Comparison of ENCODE assay signal across 2 cellular contexts in the genomic region with DNA sequence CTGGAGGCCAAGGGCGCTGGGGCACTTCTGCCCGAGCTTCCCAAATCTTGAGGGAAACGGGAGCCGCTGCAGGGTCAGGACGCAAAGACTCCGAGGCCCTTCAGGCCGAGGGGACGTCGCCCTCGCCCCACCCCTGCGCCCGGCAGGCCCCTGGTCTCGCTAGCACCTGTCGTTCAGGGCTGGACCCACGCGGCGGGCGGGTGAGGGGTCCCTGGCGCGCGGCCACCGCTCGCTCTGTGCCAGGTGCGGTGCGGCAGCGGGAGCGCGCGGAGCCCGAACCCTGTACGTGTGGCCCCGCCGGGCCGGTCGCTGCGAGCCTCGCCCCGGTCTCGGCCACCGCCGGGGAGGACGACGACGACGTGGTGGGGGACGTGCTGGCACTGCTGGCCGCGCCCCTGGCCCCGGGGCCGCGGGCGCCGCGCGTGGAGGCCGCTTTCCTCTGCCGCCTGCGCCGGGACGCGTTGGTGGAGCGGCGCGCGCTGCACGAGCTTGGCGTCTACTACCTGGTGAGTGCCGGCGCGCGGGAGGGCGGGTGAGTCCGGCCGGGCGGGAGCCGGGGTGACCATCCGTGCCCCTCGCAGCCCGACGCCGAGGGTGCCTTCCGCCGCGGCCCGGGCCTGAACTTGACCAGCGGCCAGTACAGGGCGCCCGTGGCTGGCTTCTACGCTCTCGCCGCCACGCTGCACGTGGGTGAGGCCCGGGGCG.
TF ChIP-seq lines count a peak whose summit lies in the region.

No MANE protein-coding gene starts in this region.

TF ChIP-seq in SK-N-SH, 30 proteins besides CTCF, POLR2A, EP300 and RAD21 (continued from another document):
- TF ChIP-seq, protein P1, sequence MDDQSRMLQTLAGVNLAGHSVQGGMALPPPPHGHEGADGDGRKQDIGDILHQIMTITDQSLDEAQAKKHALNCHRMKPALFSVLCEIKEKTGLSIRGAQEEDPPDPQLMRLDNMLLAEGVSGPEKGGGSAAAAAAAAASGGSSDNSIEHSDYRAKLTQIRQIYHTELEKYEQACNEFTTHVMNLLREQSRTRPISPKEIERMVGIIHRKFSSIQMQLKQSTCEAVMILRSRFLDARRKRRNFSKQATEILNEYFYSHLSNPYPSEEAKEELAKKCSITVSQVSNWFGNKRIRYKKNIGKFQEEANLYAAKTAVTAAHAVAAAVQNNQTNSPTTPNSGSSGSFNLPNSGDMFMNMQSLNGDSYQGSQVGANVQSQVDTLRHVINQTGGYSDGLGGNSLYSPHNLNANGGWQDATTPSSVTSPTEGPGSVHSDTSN (IDR thresholded peaks at IDR 0.05): no peak
- TF ChIP-seq, protein P2, sequence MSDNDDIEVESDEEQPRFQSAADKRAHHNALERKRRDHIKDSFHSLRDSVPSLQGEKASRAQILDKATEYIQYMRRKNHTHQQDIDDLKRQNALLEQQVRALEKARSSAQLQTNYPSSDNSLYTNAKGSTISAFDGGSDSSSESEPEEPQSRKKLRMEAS (IDR thresholded peaks at IDR 0.05; ENCODE audit: low read depth): no peak
- TF ChIP-seq TAF1 (IDR thresholded peaks at IDR 0.05; ENCODE audit: borderline replicate concordance, low read depth, low read length): no peak
- TF ChIP-seq MXI1 (IDR thresholded peaks at IDR 0.05; ENCODE audit: low read depth, low read length): no peak
- TF ChIP-seq POLR2AphosphoS5 (IDR thresholded peaks at IDR 0.05; ENCODE audit: low read depth, low read length): no peak
- TF ChIP-seq, protein P3, sequence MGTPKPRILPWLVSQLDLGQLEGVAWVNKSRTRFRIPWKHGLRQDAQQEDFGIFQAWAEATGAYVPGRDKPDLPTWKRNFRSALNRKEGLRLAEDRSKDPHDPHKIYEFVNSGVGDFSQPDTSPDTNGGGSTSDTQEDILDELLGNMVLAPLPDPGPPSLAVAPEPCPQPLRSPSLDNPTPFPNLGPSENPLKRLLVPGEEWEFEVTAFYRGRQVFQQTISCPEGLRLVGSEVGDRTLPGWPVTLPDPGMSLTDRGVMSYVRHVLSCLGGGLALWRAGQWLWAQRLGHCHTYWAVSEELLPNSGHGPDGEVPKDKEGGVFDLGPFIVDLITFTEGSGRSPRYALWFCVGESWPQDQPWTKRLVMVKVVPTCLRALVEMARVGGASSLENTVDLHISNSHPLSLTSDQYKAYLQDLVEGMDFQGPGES (IDR thresholded peaks at IDR 0.05; ENCODE audit: low read depth, low read length): no peak
- no peak for TF ChIP-seq RFX5 (IDR thresholded peaks at IDR 0.05; ENCODE audit: low read length)
- TF ChIP-seq, protein P4, sequence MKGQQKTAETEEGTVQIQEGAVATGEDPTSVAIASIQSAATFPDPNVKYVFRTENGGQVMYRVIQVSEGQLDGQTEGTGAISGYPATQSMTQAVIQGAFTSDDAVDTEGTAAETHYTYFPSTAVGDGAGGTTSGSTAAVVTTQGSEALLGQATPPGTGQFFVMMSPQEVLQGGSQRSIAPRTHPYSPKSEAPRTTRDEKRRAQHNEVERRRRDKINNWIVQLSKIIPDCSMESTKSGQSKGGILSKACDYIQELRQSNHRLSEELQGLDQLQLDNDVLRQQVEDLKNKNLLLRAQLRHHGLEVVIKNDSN (IDR thresholded peaks at IDR 0.05; ENCODE audit: borderline replicate concordance, low read depth): no peak
- TF ChIP-seq TEAD4 (IDR thresholded peaks at IDR 0.05; ENCODE audit: borderline replicate concordance, insufficient read depth): no peak
- TF ChIP-seq FOXM1 (IDR thresholded peaks at IDR 0.05; ENCODE audit: low read depth): no peak

TF ChIP-seq in SK-N-SH treated with all-trans-retinoic acid at 6 μM for 48 hours, 23 proteins besides CTCF, POLR2A, EP300 and RAD21 (continued from another document):
- TF ChIP-seq, protein P5, sequence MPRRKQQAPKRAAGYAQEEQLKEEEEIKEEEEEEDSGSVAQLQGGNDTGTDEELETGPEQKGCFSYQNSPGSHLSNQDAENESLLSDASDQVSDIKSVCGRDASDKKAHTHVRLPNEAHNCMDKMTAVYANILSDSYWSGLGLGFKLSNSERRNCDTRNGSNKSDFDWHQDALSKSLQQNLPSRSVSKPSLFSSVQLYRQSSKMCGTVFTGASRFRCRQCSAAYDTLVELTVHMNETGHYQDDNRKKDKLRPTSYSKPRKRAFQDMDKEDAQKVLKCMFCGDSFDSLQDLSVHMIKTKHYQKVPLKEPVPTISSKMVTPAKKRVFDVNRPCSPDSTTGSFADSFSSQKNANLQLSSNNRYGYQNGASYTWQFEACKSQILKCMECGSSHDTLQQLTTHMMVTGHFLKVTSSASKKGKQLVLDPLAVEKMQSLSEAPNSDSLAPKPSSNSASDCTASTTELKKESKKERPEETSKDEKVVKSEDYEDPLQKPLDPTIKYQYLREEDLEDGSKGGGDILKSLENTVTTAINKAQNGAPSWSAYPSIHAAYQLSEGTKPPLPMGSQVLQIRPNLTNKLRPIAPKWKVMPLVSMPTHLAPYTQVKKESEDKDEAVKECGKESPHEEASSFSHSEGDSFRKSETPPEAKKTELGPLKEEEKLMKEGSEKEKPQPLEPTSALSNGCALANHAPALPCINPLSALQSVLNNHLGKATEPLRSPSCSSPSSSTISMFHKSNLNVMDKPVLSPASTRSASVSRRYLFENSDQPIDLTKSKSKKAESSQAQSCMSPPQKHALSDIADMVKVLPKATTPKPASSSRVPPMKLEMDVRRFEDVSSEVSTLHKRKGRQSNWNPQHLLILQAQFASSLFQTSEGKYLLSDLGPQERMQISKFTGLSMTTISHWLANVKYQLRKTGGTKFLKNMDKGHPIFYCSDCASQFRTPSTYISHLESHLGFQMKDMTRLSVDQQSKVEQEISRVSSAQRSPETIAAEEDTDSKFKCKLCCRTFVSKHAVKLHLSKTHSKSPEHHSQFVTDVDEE (CRISPR knock-in tag; IDR thresholded peaks at IDR 0.05): no peak
- TF ChIP-seq PPARA (CRISPR knock-in tag; IDR thresholded peaks at IDR 0.05; ENCODE audit: borderline replicate concordance): no peak
- TF ChIP-seq, protein P6, sequence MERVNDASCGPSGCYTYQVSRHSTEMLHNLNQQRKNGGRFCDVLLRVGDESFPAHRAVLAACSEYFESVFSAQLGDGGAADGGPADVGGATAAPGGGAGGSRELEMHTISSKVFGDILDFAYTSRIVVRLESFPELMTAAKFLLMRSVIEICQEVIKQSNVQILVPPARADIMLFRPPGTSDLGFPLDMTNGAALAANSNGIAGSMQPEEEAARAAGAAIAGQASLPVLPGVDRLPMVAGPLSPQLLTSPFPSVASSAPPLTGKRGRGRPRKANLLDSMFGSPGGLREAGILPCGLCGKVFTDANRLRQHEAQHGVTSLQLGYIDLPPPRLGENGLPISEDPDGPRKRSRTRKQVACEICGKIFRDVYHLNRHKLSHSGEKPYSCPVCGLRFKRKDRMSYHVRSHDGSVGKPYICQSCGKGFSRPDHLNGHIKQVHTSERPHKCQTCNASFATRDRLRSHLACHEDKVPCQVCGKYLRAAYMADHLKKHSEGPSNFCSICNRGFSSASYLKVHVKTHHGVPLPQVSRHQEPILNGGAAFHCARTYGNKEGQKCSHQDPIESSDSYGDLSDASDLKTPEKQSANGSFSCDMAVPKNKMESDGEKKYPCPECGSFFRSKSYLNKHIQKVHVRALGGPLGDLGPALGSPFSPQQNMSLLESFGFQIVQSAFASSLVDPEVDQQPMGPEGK (CRISPR knock-in tag; IDR thresholded peaks at IDR 0.05; ENCODE audit: borderline replicate concordance): no peak
- TF ChIP-seq CSDC2 (CRISPR knock-in tag; IDR thresholded peaks at IDR 0.05): no peak
- no peak for TF ChIP-seq TOX (CRISPR knock-in tag; IDR thresholded peaks at IDR 0.05; ENCODE audit: borderline replicate concordance)
- no peak for TF ChIP-seq ESRRG (CRISPR knock-in tag; IDR thresholded peaks at IDR 0.05)
- TF ChIP-seq ARNTL (CRISPR knock-in tag; IDR thresholded peaks at IDR 0.05; ENCODE audit: borderline replicate concordance, low read depth): no peak
- no peak for TF ChIP-seq ISL1 (CRISPR knock-in tag; IDR thresholded peaks at IDR 0.05)
- no peak for TF ChIP-seq OSR1 (CRISPR knock-in tag; IDR thresholded peaks at IDR 0.05)
